In the genomic region with DNA sequence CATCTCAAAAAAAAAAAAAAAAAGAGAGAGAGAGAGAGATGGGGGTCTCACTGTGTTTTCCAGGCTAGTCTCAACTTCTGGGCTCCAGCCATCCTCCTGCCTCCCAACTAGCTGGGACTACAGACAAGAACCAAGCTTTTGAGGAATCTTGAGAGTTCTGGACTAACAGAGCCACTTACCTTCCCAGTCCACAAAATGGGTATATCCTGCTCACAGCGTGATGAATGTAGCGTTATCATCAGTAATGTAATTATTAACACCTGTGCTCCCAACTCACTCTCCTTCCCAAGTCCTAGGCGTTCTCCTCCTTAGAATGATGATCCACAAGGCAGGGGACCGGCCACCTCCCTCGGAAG, we compare ENCODE assay signal across 8 cellular contexts. TPM values are rescaled to one million over a fixed set of nuclear protein-coding genes. Genes with fewer than 3 reads are reported as not detected.
A peak's percentile ranks its signal among the peaks of the same experiment; 100 is the strongest.
DNase-seq lines count a peak whose midpoint lies in the region; ATAC-seq, FAIRE-seq and TF ChIP-seq lines count a peak whose summit lies in the region.

No MANE protein-coding gene starts in this region.

- no peak for TF ChIP-seq CTCF in osteoblast (IDR thresholded peaks at IDR 0.05; ENCODE audit: extremely low read depth, low read depth, low read length)

- no peaks in the 10 kb centered on the region for H3K79me2 ChIP-seq in osteoblast (ENCODE audit: insufficient read depth, low read length)

- no peaks in the 10 kb centered on the region for H4K20me1 ChIP-seq in osteoblast (ENCODE audit: insufficient read depth, low read length)

- WGBS in ectodermal cell, 2 experiments = 26 to 28% methylated on average over 5 of the region's 5 CpGs
- 5 to 38% (median 22%) methylated on average over 5 of the region's 5 CpGs for WGBS in small intestine, 3 donors

- H3K27ac ChIP-seq in CD8-positive, alpha-beta memory T cell (ENCODE audit: low read depth, low read length) = peak overlapping the region; percentile 54
- no peak overlapping the region for H3K27ac ChIP-seq in ectodermal cell (ENCODE audit: insufficient read depth, low read depth, low read length, poor library complexity, severe bottlenecking)
- no peak overlapping the region for H3K27ac ChIP-seq in osteoblast (ENCODE audit: low read depth, low read length)
- H3K27ac ChIP-seq in small intestine (ENCODE audit: low read depth in 1 of 2, low read length in 1 of 2) = no peak overlapping the region

- FAIRE-seq in small intestine (lab: Jason Lieb, UNC) = no peak

- peaks cover 0 to 3% (median 0%) of the 10 kb centered on the region in 3 donors for H3K36me3 Mint-ChIP-seq in CD8-positive, alpha-beta memory T cell

- H3K4me1 Mint-ChIP-seq in CD8-positive, alpha-beta memory T cell = peaks cover 0 to 11% (median 2%) of the 10 kb centered on the region in 3 donors

- H3K4me2 ChIP-seq in osteoblast (ENCODE audit: insufficient read depth, low read length) = peak overlapping the region; percentile 52

- CTCF ChIA-PET in CD8-positive, alpha-beta memory T cell (lab: Charles Lee) = interaction anchor here (1.2 to 1.4 kb wide), 2 partner anchors 88 to 97 kb away, joined by 3 to 5 read pairs; no protein-coding TSS in a partner anchor

- no peak overlapping the region for H3K4me3 ChIP-seq in CD8-positive, alpha-beta memory T cell (ENCODE audit: low read length)
- H3K4me3 ChIP-seq in Jurkat, Clone E6-1 (ENCODE audit: low read length) = peak overlapping the region; percentile 44
- peak overlapping the region; percentile 32 for H3K4me3 ChIP-seq in ectodermal cell (ENCODE audit: insufficient read depth, low read depth, low read length)
- peak overlapping the region; percentile 62 for H3K4me3 ChIP-seq in osteoblast (ENCODE audit: insufficient read depth, low read length)
- H3K4me3 ChIP-seq in small intestine (ENCODE audit: low read depth in 1 of 2, low read length in 2 of 2) = no peak overlapping the region

- no peak overlapping the region for H2AFZ ChIP-seq in osteoblast (ENCODE audit: low read length)

- H3K4me1 ChIP-seq in CD8-positive, alpha-beta memory T cell (ENCODE audit: insufficient read depth, low read length) = no peaks in the 10 kb centered on the region
- H3K4me1 ChIP-seq in ectodermal cell (ENCODE audit: control insufficient read depth, insufficient read depth, low read length) (peaks cover 6% of the 10 kb centered on the region), osteoblast (ENCODE audit: insufficient read depth, low read length) (no peaks in the 10 kb centered on the region), small intestine (ENCODE audit: control insufficient read depth in 2 of 2, insufficient read depth in 1 of 2, low read depth in 1 of 2, low read length in 1 of 2) (no peaks in the 10 kb centered on the region)

- no peak for ATAC-seq in GM19324 (IDR thresholded peaks at IDR 0.05; ENCODE audit: low FRiP score, unreplicated experiment)

- no peaks in the 10 kb centered on the region for H3K36me3 ChIP-seq in CD8-positive, alpha-beta memory T cell (ENCODE audit: insufficient read depth, low read length)
- no peaks in the 10 kb centered on the region for H3K36me3 ChIP-seq in ectodermal cell (ENCODE audit: control insufficient read depth, insufficient read depth, low read length)
- H3K36me3 ChIP-seq in osteoblast (ENCODE audit: insufficient read depth, low read length) = no peaks in the 10 kb centered on the region
- H3K36me3 ChIP-seq in small intestine (ENCODE audit: control insufficient read depth in 2 of 2, insufficient read depth in 2 of 2, low read length in 2 of 2) = no peaks in the 10 kb centered on the region

- no peaks in the 10 kb centered on the region for H3K9me3 ChIP-seq in CD8-positive, alpha-beta memory T cell (ENCODE audit: low read length)
- H3K9me3 ChIP-seq in ectodermal cell (ENCODE audit: control insufficient read depth, low read length) = no peaks in the 10 kb centered on the region
- no peaks in the 10 kb centered on the region for H3K9me3 ChIP-seq in osteoblast (ENCODE audit: low read depth, low read length)
- H3K9me3 ChIP-seq in small intestine (ENCODE audit: control insufficient read depth, low read depth) = no peaks in the 10 kb centered on the region

- H3K27ac Mint-ChIP-seq in CD8-positive, alpha-beta memory T cell = no peak overlapping the region

- POLR2A ChIA-PET in CD8-positive, alpha-beta memory T cell (lab: Charles Lee) = interaction anchor here (0.7 kb wide), 1 partner anchor 674 kb away, joined by 3 read pairs; no protein-coding TSS in a partner anchor

- peak overlapping the region in 3 of 7 donors; percentile 46 to 66 (median 46) for H3K4me3 Mint-ChIP-seq in CD8-positive, alpha-beta memory T cell

- no peak for DNase-seq in CD8-positive, alpha-beta memory T cell
- DNase-seq in Jurkat, Clone E6-1 (ENCODE audit: low read depth, low spot score) = no peak
- DNase-seq in osteoblast (ENCODE audit: insufficient read length, low spot score, missing footprints) (no peak), small intestine (no peak), NCI-H774 (lab: John Stamatoyannopoulos, UW) (no peak), amygdala (lab: John Stamatoyannopoulos, UW) (no peak)

- H3K27me3 ChIP-seq in CD8-positive, alpha-beta memory T cell (ENCODE audit: insufficient read depth, low read length, poor library complexity, severe bottlenecking) = no peaks in the 10 kb centered on the region
- peaks cover 96% of the 10 kb centered on the region for H3K27me3 ChIP-seq in ectodermal cell (ENCODE audit: control insufficient read depth, insufficient read depth, low read length, poor library complexity, severe bottlenecking)
- no peaks in the 10 kb centered on the region for H3K27me3 ChIP-seq in osteoblast (ENCODE audit: insufficient read depth, low read length)
- no peaks in the 10 kb centered on the region for H3K27me3 ChIP-seq in small intestine (ENCODE audit: control insufficient read depth in 2 of 2, insufficient read depth in 2 of 2, low read length in 2 of 2)

- H3K27me3 Mint-ChIP-seq in CD8-positive, alpha-beta memory T cell = peaks cover 19 to 23% of the 10 kb centered on the region in 2 donors

- no peaks in the 10 kb centered on the region for H3K9me3 Mint-ChIP-seq in CD8-positive, alpha-beta memory T cell

RNA-seq across cellular contexts. Expression of gene NANOS3, which starts 4.6 kb away (rescaled TPM):
- total RNA-seq in CD8-positive, alpha-beta memory T cell = 1 to 10 TPM in 1 of 2 experiments, under 1 TPM in 1; 0.90 to 1.5 TPM
- not detected for polyA plus RNA-seq in CD8-positive, alpha-beta memory T cell
- 1.5 TPM for polyA plus RNA-seq in Jurkat, Clone E6-1 (2012; ENCODE audit: insufficient read depth, insufficient read length)
- polyA plus RNA-seq in ectodermal cell (2013, experiment 1 of 4) = not detected
- polyA plus RNA-seq in ectodermal cell (2013, experiment 2 of 4) = not detected
- polyA plus RNA-seq in ectodermal cell (2013, experiment 3 of 4) = not detected
- not detected for polyA plus RNA-seq in ectodermal cell (2013, experiment 4 of 4)
- total RNA-seq in osteoblast = 0.59 TPM in 1 of 2 replicates, not detected in the other
- polyA plus RNA-seq in small intestine = under 1 TPM in 1 of 3 donors, not detected in 2; 0.45 TPM

RNA-seq across cellular contexts. Expression of gene BRME1, which starts 33.6 kb away (rescaled TPM):
- total RNA-seq in CD8-positive, alpha-beta memory T cell = 1 to 10 TPM; 6.8 to 8.2 TPM
- polyA plus RNA-seq in CD8-positive, alpha-beta memory T cell = 3.5 TPM
- polyA plus RNA-seq in Jurkat, Clone E6-1 (2012; ENCODE audit: insufficient read depth, insufficient read length) = 12.5 TPM
- 5.8 TPM for polyA plus RNA-seq in ectodermal cell (2013, experiment 1 of 4)
- 4.4 TPM for polyA plus RNA-seq in ectodermal cell (2013, experiment 2 of 4)
- polyA plus RNA-seq in ectodermal cell (2013, experiment 3 of 4) = 2.7 TPM
- 2.4 TPM for polyA plus RNA-seq in ectodermal cell (2013, experiment 4 of 4)
- total RNA-seq in osteoblast = 0.59 and 0.72 TPM in 2 replicates
- polyA plus RNA-seq in small intestine = 10 to 100 TPM in 2 of 3 donors, 1 to 10 TPM in 1; 8.6 to 67.1 (median 43.2) TPM

RNA-seq across cellular contexts. Expression of gene CC2D1A, which starts 33.7 kb away (rescaled TPM):
- 10 to 100 TPM; 30.8 to 31.0 TPM for total RNA-seq in CD8-positive, alpha-beta memory T cell
- polyA plus RNA-seq in CD8-positive, alpha-beta memory T cell = 15.3 TPM
- polyA plus RNA-seq in Jurkat, Clone E6-1 (2012; ENCODE audit: insufficient read depth, insufficient read length) = 42.3 TPM
- polyA plus RNA-seq in ectodermal cell (2013, experiment 1 of 4) = 33.5 TPM
- 23.8 TPM for polyA plus RNA-seq in ectodermal cell (2013, experiment 2 of 4)
- 23.9 TPM for polyA plus RNA-seq in ectodermal cell (2013, experiment 3 of 4)
- polyA plus RNA-seq in ectodermal cell (2013, experiment 4 of 4) = 25.9 TPM
- total RNA-seq in osteoblast = 19.2 and 22.4 TPM in 2 replicates
- 100 to 1,000 TPM in 2 of 3 donors, 10 to 100 TPM in 1; 66.5 to 199 (median 140) TPM for polyA plus RNA-seq in small intestine

Comparison
In these comparisons a context has a peak if more than half of its experiments do, and no peak if none do; other contexts are left out.
1. H3K4me3 ChIP-seq: peak in Jurkat, Clone E6-1 (single experiment), ectodermal cell (single experiment) and osteoblast (single experiment); none in CD8-positive, alpha-beta memory T cell (single experiment) and small intestine (0 of 2).